ENCODE assay signal across 8 cellular contexts in genomic region chr12:27014859-27015729, GRCh38. TPM values are rescaled to one million over a fixed set of nuclear protein-coding genes. Genes with fewer than 3 reads are reported as not detected.
DNase-seq lines count a peak whose midpoint lies in the region; ATAC-seq and TF ChIP-seq lines count a peak whose summit lies in the region.

No MANE protein-coding gene starts in this region.

- intact Hi-C loops in Caco-2 (cut with micrococcal nuclease; ENCODE audit: unreplicated experiment) = loop anchor here (1.0 to 5.0 kb wide), 11 partner anchors 12 to 292 kb away; partner anchors contain the start of genes FGFR1OP2, ITPR2 and STK38L
- intact Hi-C loops in breast epithelium (cut with DNase I; ENCODE audit: low total_unique reads) = no loop called here

- TF ChIP-seq CTCF in Caco-2 (IDR thresholded peaks at IDR 0.05; ENCODE audit: insufficient read depth in 1 of 2, low read depth in 1 of 2, low read length in 1 of 2, severe bottlenecking in 1 of 2, unreplicated experiment in 1 of 2) (no peak), breast epithelium (IDR thresholded peaks at IDR 0.05) (no peak), mesothelial cell of epicardium (IDR thresholded peaks at IDR 0.05; ENCODE audit: unreplicated experiment) (no peak)

- ATAC-seq in GM19035 (IDR thresholded peaks at IDR 0.05; ENCODE audit: unreplicated experiment) = no peak

- BruUV-seq in Caco-2 (replicated peaks; lab: Mats Ljungman, UMichigan) = no TSS peak

- H3K9me3 Mint-ChIP-seq in Caco-2 (ENCODE audit: unreplicated experiment) (no peaks in the 10 kb centered on the region), mesothelial cell of epicardium (no peaks in the 10 kb centered on the region)

- no peaks in the 10 kb centered on the region for H3K27me3 Mint-ChIP-seq in Caco-2 (ENCODE audit: insufficient read depth, unreplicated experiment)
- no peaks in the 10 kb centered on the region for H3K27me3 Mint-ChIP-seq in mesothelial cell of epicardium (ENCODE audit: low read depth)

- CTCF ChIA-PET in Caco-2 (lab: Charles Lee) = interaction anchor here (0.7 to 3.1 kb wide), 11 partner anchors 12 to 291 kb away, joined by 3 to 22 read pairs (median 4); partner anchors contain the start of genes FGFR1OP2 and ITPR2

- H3K27ac Mint-ChIP-seq in Caco-2 (ENCODE audit: unreplicated experiment) (peak overlapping the region; percentile 13), mesothelial cell of epicardium (peak overlapping the region; percentile 58)

- H3K4me1 Mint-ChIP-seq in Caco-2 (ENCODE audit: low read depth, unreplicated experiment) = peaks cover 22% of the 10 kb centered on the region
- H3K4me1 Mint-ChIP-seq in mesothelial cell of epicardium = peaks cover 63% of the 10 kb centered on the region

- TF ChIP-seq POLR2A in breast epithelium (IDR thresholded peaks at IDR 0.05) = no peak

- no peaks in the 10 kb centered on the region for H3K27me3 ChIP-seq in Caco-2 (replicated peaks; ENCODE audit: control insufficient read depth, insufficient read depth, low read length)
- no peaks in the 10 kb centered on the region for H3K27me3 ChIP-seq in breast epithelium

- H3K9me3 ChIP-seq in Caco-2 = no peaks in the 10 kb centered on the region
- no peaks in the 10 kb centered on the region for H3K9me3 ChIP-seq in breast epithelium

- peak in 1 of 2 experiments; percentile 35 for DNase-seq in Caco-2
- DNase-seq in Jurkat, Clone E6-1 (ENCODE audit: low read depth, low spot score) = no peak
- DNase-seq in breast epithelium (ENCODE audit: low spot score in 2 of 2) = no peak
- DNase-seq in mesothelial cell of epicardium (ENCODE audit: low spot score in 2 of 2, unreplicated experiment in 2 of 2) = no peak
- no peak for DNase-seq in NK-92 (lab: John Stamatoyannopoulos, UW; ENCODE audit: unreplicated experiment)
- no peak for DNase-seq in stimulated activated CD4-positive, alpha-beta T cell treated with anti-CD3 and anti-CD28 coated beads, Interleukin-1b, Interleukin-23, amount 100 ng/mL, for 48 hours
- DNase-seq in LoVo (ENCODE audit: low spot score) = no peak

- H3K4me1 ChIP-seq in Caco-2 (peaks cover 18% of the 10 kb centered on the region), breast epithelium (peaks cover 0 to 3% of the 10 kb centered on the region in 2 donors)

- H3K4me3 ChIP-seq in Caco-2 (ENCODE audit: low read depth, low read length) (peak overlapping the region; percentile 38), breast epithelium (peak overlapping the region; percentile 87 to 89 (median 88))
- peak overlapping the region; percentile 58 for H3K4me3 ChIP-seq in Jurkat, Clone E6-1 (ENCODE audit: low read length)

- H3K36me3 ChIP-seq in Caco-2 (ENCODE audit: control insufficient read depth, insufficient read depth, low read length) = no peaks in the 10 kb centered on the region
- no peaks in the 10 kb centered on the region for H3K36me3 ChIP-seq in breast epithelium

- POLR2A ChIA-PET in Caco-2 (lab: Charles Lee) = no interaction called here

- H3K36me3 Mint-ChIP-seq in Caco-2 (ENCODE audit: insufficient read depth, unreplicated experiment) (peaks cover 6% of the 10 kb centered on the region), mesothelial cell of epicardium (no peaks in the 10 kb centered on the region)

- H3K27ac ChIP-seq in breast epithelium = peak overlapping the region; percentile 94 to 96

- H3K4me3 Mint-ChIP-seq in Caco-2 (ENCODE audit: unreplicated experiment) = peak overlapping the region; percentile 90
- peak overlapping the region; percentile 84 for H3K4me3 Mint-ChIP-seq in mesothelial cell of epicardium

RNA-seq across cellular contexts. Expression of gene TM7SF3, which starts 0.9 kb away (rescaled TPM):
- total RNA-seq in Caco-2 (2022) (82.9 and 83.0 TPM in 2 replicates), breast epithelium (10 to 100 TPM; 40.2 to 60.0 (median 56.1) TPM), mesothelial cell of epicardium (60.9 to 70.5 TPM (median 67.8 TPM) in 3 replicates)
- polyA plus RNA-seq in Jurkat, Clone E6-1 (2012; ENCODE audit: insufficient read depth, insufficient read length) = 85.1 TPM

RNA-seq across cellular contexts. Expression of gene MED21, which starts 7.3 kb away (rescaled TPM):
- 86.8 and 87.0 TPM in 2 replicates for total RNA-seq in Caco-2 (2022)
- 48.2 TPM for polyA plus RNA-seq in Jurkat, Clone E6-1 (2012; ENCODE audit: insufficient read depth, insufficient read length)
- total RNA-seq in breast epithelium = 10 to 100 TPM; 41.1 to 71.3 (median 55.7) TPM
- total RNA-seq in mesothelial cell of epicardium = 52.3 to 55.1 TPM (median 52.4 TPM) in 3 replicates

Comparison
In these comparisons a context has a peak if more than half of its experiments do, and no peak if none do; other contexts are left out.
1. H3K4me3 ChIP-seq: peak in every context shown above with its lines; median percentile 88 in breast epithelium; 58 in Jurkat, Clone E6-1; 38 in Caco-2.